ENCODE assay signal across 23 cellular contexts in genomic region chr2:241982711-241983570, GRCh38.
DNase-seq lines count a peak whose midpoint lies in the region; ATAC-seq and TF ChIP-seq lines count a peak whose summit lies in the region.
"Had no signal": no experiment of that assay in that cellular context is flagged by ENCODE, and none has a peak within 500 bp of the region (broad histone marks: within the 10 kb centered on the region; RNA-seq: fewer than 3 reads in every experiment).

No MANE protein-coding gene starts in this region.

- TF ChIP-seq EP300 in neural cell (conservative IDR thresholded peaks at IDR 0.05; ENCODE audit: poor library complexity, severe bottlenecking), result no peak

- H3K9ac ChIP-seq in neural cell (ENCODE audit: low read length), result no peak overlapping the region
- H3K9ac ChIP-seq: BLaER1, KMS-11 had no signal

- H3K9me2 ChIP-seq in OCI-LY7 (ENCODE audit: insufficient read depth, low read length) (no peaks in the 10 kb centered on the region), neural cell (ENCODE audit: insufficient read depth, low read length) (no peaks in the 10 kb centered on the region)

- no peak overlapping the region for H3K27ac ChIP-seq in OCI-LY7 (ENCODE audit: low read depth, low read length, poor library complexity, severe bottlenecking)
- H3K27ac ChIP-seq in neural cell (ENCODE audit: low read length), result peak overlapping the region; percentile 62
- H3K27ac ChIP-seq: BLaER1, body of pancreas, epithelial cell of prostate, KMS-11, lower lobe of right lung, psoas muscle, VCaP had no signal

- H3K4me3 Mint-ChIP-seq in CD14-positive monocyte, result no peak overlapping the region

- DNase-seq in CD14-positive monocyte (ENCODE audit: low spot score), result no peak
- DNase-seq in OCI-LY7 (ENCODE audit: low spot score), result no peak
- DNase-seq in left colon, result peak; percentile 70 to 80
- DNase-seq in GF-D8 (lab: John Stamatoyannopoulos, UW), result no peak
- DNase-seq in anterior cingulate cortex (lab: John Stamatoyannopoulos, UW), result no peak
- DNase-seq in NCI-H82 (lab: John Stamatoyannopoulos, UW), result no peak
- DNase-seq in hepatic stellate cell (ENCODE audit: low spot score), result no peak
- DNase-seq: activated CD4-positive, alpha-beta T cell treated with anti-CD3 and anti-CD28 coated beads for 4 hours; activated T-cell treated with anti-CD3 and anti-CD28 coated beads, Interleukin-2, amount 50 U/mL, for 48 hours; lower lobe of right lung; NCI-H1417; NCI-H2081; NCI-H226; nucleus accumbens; psoas muscle had no signal

- peaks cover 10 to 20% (median 14%) of the 10 kb centered on the region in 7 donors for H3K9me3 Mint-ChIP-seq in CD14-positive monocyte

- H3K9me3 ChIP-seq in OCI-LY7 (ENCODE audit: low read length) (no peaks in the 10 kb centered on the region), neural cell (ENCODE audit: low read length) (no peaks in the 10 kb centered on the region)
- H3K9me3 ChIP-seq: body of pancreas, lower lobe of right lung, psoas muscle had no signal

- intact Hi-C loops in CD14-positive monocyte (cut with micrococcal nuclease) (no loop called here), OCI-LY7 (cut with micrococcal nuclease; ENCODE audit: unreplicated experiment) (no loop called here), left colon (cut with DNase I, micrococcal nuclease) (no loop called here)

- no peaks in the 10 kb centered on the region for H3K36me3 Mint-ChIP-seq in CD14-positive monocyte

- no peak for TF ChIP-seq CTCF in CD14-positive monocyte (IDR thresholded peaks at IDR 0.05)
- TF ChIP-seq CTCF in OCI-LY7 (conservative IDR thresholded peaks at IDR 0.05; ENCODE audit: low read length), result no peak
- TF ChIP-seq CTCF in neural cell (IDR thresholded peaks at IDR 0.05; ENCODE audit: poor library complexity, severe bottlenecking), result no peak

- H3K4me2 ChIP-seq in OCI-LY7 (ENCODE audit: low read length) (no peak overlapping the region), neural cell (ENCODE audit: low read length) (no peak overlapping the region)
- H3K4me2 ChIP-seq: BLaER1, KMS-11 had no signal

- peak overlapping the region in 4 of 7 donors; percentile 6 to 79 (median 34) for H3K27ac Mint-ChIP-seq in CD14-positive monocyte

- H3K79me2 ChIP-seq in OCI-LY7 (ENCODE audit: insufficient read depth, low read depth, low read length) (no peaks in the 10 kb centered on the region), neural cell (replicated peaks; ENCODE audit: insufficient read depth, low read length) (no peaks in the 10 kb centered on the region)

- TSS peak; percentile 27 for BruUV-seq in OCI-LY7 (replicated peaks; lab: Mats Ljungman, UMichigan)

- H3K27me3 Mint-ChIP-seq in CD14-positive monocyte (ENCODE audit: low read depth in 3 of 3), result peaks cover 2 to 10% (median 6%) of the 10 kb centered on the region in 3 donors

- CTCF ChIA-PET in OCI-LY7 (lab: Charles Lee; ENCODE audit: unreplicated experiment), result no interaction called here

- no peaks in the 10 kb centered on the region for H3K4me1 ChIP-seq in OCI-LY7 (ENCODE audit: insufficient read depth, low read length, poor library complexity, severe bottlenecking)
- H3K4me1 ChIP-seq: lower lobe of right lung, psoas muscle had no signal

- no peaks in the 10 kb centered on the region for H3F3A ChIP-seq in neural cell (ENCODE audit: insufficient read depth, low read length, poor library complexity, severe bottlenecking)

- POLR2A ChIA-PET in OCI-LY7 (lab: Charles Lee), result no interaction called here

- H4K20me1 ChIP-seq in OCI-LY7 (ENCODE audit: insufficient read depth, low read length) (no peaks in the 10 kb centered on the region), neural cell (ENCODE audit: insufficient read depth) (no peaks in the 10 kb centered on the region)
- H4K20me1 ChIP-seq: BLaER1 had no signal

- H3K27me3 ChIP-seq in neural cell (ENCODE audit: insufficient read depth, low read depth, low read length), result no peaks in the 10 kb centered on the region
- H3K27me3 ChIP-seq: BLaER1, body of pancreas had no signal

- ATAC-seq in left colon, result peak; percentile 88
- ATAC-seq: body of pancreas, HCT116, psoas muscle, Right ventricle myocardium inferior had no signal

- H2AFZ ChIP-seq in OCI-LY7 (ENCODE audit: low read length), result no peak overlapping the region
- no peak overlapping the region for H2AFZ ChIP-seq in neural cell (ENCODE audit: low read depth, low read length)

- H3K4me3 ChIP-seq in OCI-LY7 (ENCODE audit: low read depth, low read length, poor library complexity, severe bottlenecking), result no peak overlapping the region
- H3K4me3 ChIP-seq in neural cell (ENCODE audit: low read length), result no peak overlapping the region
- H3K4me3 ChIP-seq: BLaER1, body of pancreas, lower lobe of right lung, psoas muscle had no signal

- H3K4me1 Mint-ChIP-seq in CD14-positive monocyte, result peaks cover 19% of the 10 kb centered on the region

- TF ChIP-seq RAD21 in neural cell (conservative IDR thresholded peaks at IDR 0.05), result no peak

- no peaks in the 10 kb centered on the region for H3K36me3 ChIP-seq in OCI-LY7 (ENCODE audit: insufficient read depth, low read length)
- H3K36me3 ChIP-seq in neural cell (ENCODE audit: insufficient read depth, low read length), result no peaks in the 10 kb centered on the region
- H3K36me3 ChIP-seq: lower lobe of right lung had no signal

TF ChIP-seq in neural cell, 6 proteins besides CTCF, POLR2A, EP300 and RAD21:
- TF ChIP-seq MXI1 (conservative IDR thresholded peaks at IDR 0.05; ENCODE audit: poor library complexity, severe bottlenecking) (no peak), POLR2AphosphoS5 (IDR thresholded peaks at IDR 0.05) (no peak), EZH2 (IDR thresholded peaks at IDR 0.05; ENCODE audit: borderline replicate concordance, insufficient read depth, low read length, poor library complexity, severe bottlenecking) (no peak), TAF1 (IDR thresholded peaks at IDR 0.05; ENCODE audit: low read depth) (no peak), SMC3 (conservative IDR thresholded peaks at IDR 0.05; ENCODE audit: poor library complexity) (no peak), REST (IDR thresholded peaks at IDR 0.05; ENCODE audit: borderline replicate concordance) (no peak)

Comparison
In these comparisons a context has a peak if more than half of its experiments do, and no peak if none do; other contexts are left out.
1. DNase-seq: peak in left colon (2 of 2); none in CD14-positive monocyte (single experiment), OCI-LY7 (single experiment), GF-D8 (single experiment), anterior cingulate cortex (0 of 58), NCI-H82 (single experiment) and hepatic stellate cell (single experiment).